In genomic region chr9:128632066-128632465, GRCh38 we compare ENCODE assay signal across 1 cellular context.
TF ChIP-seq lines count a peak whose summit lies in the region.

No MANE protein-coding gene starts in this region.

TF ChIP-seq in SK-N-SH treated with all-trans-retinoic acid at 6 μM for 48 hours, 23 proteins besides CTCF, POLR2A, EP300 and RAD21 (continued from another document):
- no peak for TF ChIP-seq POU6F1 (CRISPR knock-in tag; IDR thresholded peaks at IDR 0.05; ENCODE audit: borderline replicate concordance, low read depth)
- TF ChIP-seq ZFP3 (CRISPR knock-in tag; IDR thresholded peaks at IDR 0.05), result no peak
- no peak for TF ChIP-seq ZNF8 (CRISPR knock-in tag; IDR thresholded peaks at IDR 0.05)
- TF ChIP-seq CSRNP3 (CRISPR knock-in tag; IDR thresholded peaks at IDR 0.05), result no peak
- no peak for TF ChIP-seq PPARA (CRISPR knock-in tag; IDR thresholded peaks at IDR 0.05; ENCODE audit: borderline replicate concordance)
- TF ChIP-seq TSHZ2 (CRISPR knock-in tag; IDR thresholded peaks at IDR 0.05), result no peak
- TF ChIP-seq TCF4 (CRISPR knock-in tag; IDR thresholded peaks at IDR 0.05; ENCODE audit: borderline replicate concordance), result no peak
- no peak for TF ChIP-seq OSR1 (CRISPR knock-in tag; IDR thresholded peaks at IDR 0.05)
- no peak for TF ChIP-seq ZNF565 (CRISPR knock-in tag; conservative IDR thresholded peaks at IDR 0.05; ENCODE audit: low read depth)
